Comparison of ENCODE assay signal across 11 cellular contexts in genomic region chr12:120196363-120196762, GRCh38. TPM values are rescaled to one million over a fixed set of nuclear protein-coding genes. Genes with fewer than 3 reads are reported as not detected.
DNase-seq lines count a peak whose midpoint lies in the region; ATAC-seq, FAIRE-seq and TF ChIP-seq lines count a peak whose summit lies in the region.
"Had no signal": no experiment of that assay in that cellular context is flagged by ENCODE, and none has a peak within 500 bp of the region (broad histone marks: within the 10 kb centered on the region; RNA-seq: fewer than 3 reads in every experiment).

No MANE protein-coding gene starts in this region.

- H3K27ac ChIP-seq in OCI-LY3 (ENCODE audit: low read length) (peak overlapping the region; percentile 85), K562 (ENCODE audit: extremely low read depth, low read depth, low read length) (peak overlapping the region; percentile 96; the same call in 2 of the 3 replicates)
- H3K27ac ChIP-seq: neutrophil had no signal

- WGBS in K562 (ENCODE audit: insufficient coverage, low coverage, missing lambda C conversion rate): 62% methylated on average over 1 of the region's 1 CpG

- H3K27ac Mint-ChIP-seq in stimulated activated naive B cell treated with anti-CD40 and anti-IgM and Interleukin-4, amounts not matched to agents 10 μg/mL and 1 μg/mL and 100 μg/mL, for 72 hours: peak overlapping the region; percentile 47

- TF ChIP-seq CTCF in OCI-LY3 (IDR thresholded peaks at IDR 0.05; ENCODE audit: low read depth, low read length) (no peak), K562 (IDR thresholded peaks at IDR 0.05 in 2 of 3, conservative IDR thresholded peaks at IDR 0.05 in 1 of 3; ENCODE audit: insufficient read depth in 2 of 3, low read depth in 1 of 3, low read length in 3 of 3) (no peak)

- ATAC-seq in activated T-cell treated with anti-CD3 and anti-CD28 coated beads, Interleukin-2, amount 50 U/mL, for 4 hours: no peak
- no peak for ATAC-seq in K562
- ATAC-seq in stimulated activated naive B cell treated with anti-CD40 and anti-IgM and Interleukin-4, amounts not matched to agents 10 μg/mL and 1 μg/mL and 100 μg/mL, for 72 hours (replicated peaks): no peak

- H3K9ac ChIP-seq in OCI-LY3 (ENCODE audit: low read length) (no peak overlapping the region), K562 (ENCODE audit: insufficient read depth in 1 of 2, low read depth in 2 of 2, low read length in 2 of 2) (peak overlapping the region in 1 of 2 experiments; percentile 54; a peak in 2 of 4 replicates)

- H3K27me3 ChIP-seq in OCI-LY3 (ENCODE audit: low read depth, low read length) (no peaks in the 10 kb centered on the region), K562 (ENCODE audit: control insufficient read depth in 2 of 2, insufficient read depth in 2 of 2, low read length in 2 of 2) (no peaks in the 10 kb centered on the region)
- H3K27me3 ChIP-seq: neutrophil had no signal

- POLR2A ChIA-PET in K562 (lab: Yijun Ruan, JAX): interaction anchor here (0.6 to 12.6 kb wide), 19 partner anchors 8 to 206 kb away, joined by 3 to 331 read pairs (median 4); partner anchors contain the start of genes PXN, RAB35, RNU4-1 and RNU4-2

- TF ChIP-seq RAD21 in K562 (CRISPR knock-in tag; conservative IDR thresholded peaks at IDR 0.05 in 1 of 2, IDR thresholded peaks at IDR 0.05 in 1 of 2): no peak

- TF ChIP-seq POLR2A in K562 (conservative IDR thresholded peaks at IDR 0.05): no peak

- H3K4me3 Mint-ChIP-seq in activated T-cell treated with anti-CD3 and anti-CD28 coated beads, Interleukin-2, amount 50 U/mL, for 4 hours: peak overlapping the region; percentile 94
- H3K4me3 Mint-ChIP-seq in stimulated activated naive B cell treated with anti-CD40 and anti-IgM and Interleukin-4, amounts not matched to agents 10 μg/mL and 1 μg/mL and 100 μg/mL, for 72 hours: peak overlapping the region in 1 of 2 donors; percentile 22

- TF ChIP-seq EP300 in K562 (IDR thresholded peaks at IDR 0.05; ENCODE audit: low read length): no peak

- H4K20me1 ChIP-seq in OCI-LY3 (ENCODE audit: insufficient read depth, low read length) (peaks cover 29% of the 10 kb centered on the region), K562 (replicated peaks; ENCODE audit: control insufficient read depth, insufficient read depth, low read length) (peaks cover 36% of the 10 kb centered on the region)

- no peak for DNase-seq in activated T-cell treated with anti-CD3 and anti-CD28 coated beads, Interleukin-2, amount 50 U/mL, for 4 hours
- DNase-seq in activated T-cell treated with anti-CD3 and anti-CD28 coated beads for 4 hours (no peak), K562 (ENCODE audit: extremely low read depth in 1 of 4, low spot score in 3 of 4) (peak in 1 of 4 experiments; percentile 20), NCI-H1436 (lab: John Stamatoyannopoulos, UW) (no peak), NCI-H146 (lab: John Stamatoyannopoulos, UW) (no peak), NAMALWA (ENCODE audit: low spot score) (no peak)
- DNase-seq in stimulated activated naive B cell treated with anti-CD40 and anti-IgM and Interleukin-4, amounts not matched to agents 10 μg/mL and 1 μg/mL and 100 μg/mL, for 72 hours: no peak
- DNase-seq: central memory CD4-positive, alpha-beta T cell; T-helper 1 cell had no signal

- H3K36me3 Mint-ChIP-seq in activated T-cell treated with anti-CD3 and anti-CD28 coated beads, Interleukin-2, amount 50 U/mL, for 4 hours (ENCODE audit: insufficient read depth): peaks cover 54% of the 10 kb centered on the region
- peaks cover 38 to 55% of the 10 kb centered on the region in 2 donors for H3K36me3 Mint-ChIP-seq in stimulated activated naive B cell treated with anti-CD40 and anti-IgM and Interleukin-4, amounts not matched to agents 10 μg/mL and 1 μg/mL and 100 μg/mL, for 72 hours

- no peak overlapping the region for H2AFZ ChIP-seq in OCI-LY3 (ENCODE audit: low read depth, low read length)
- no peak overlapping the region for H2AFZ ChIP-seq in K562 (ENCODE audit: low read depth, low read length)

- intact Hi-C loops in K562 (cut with micrococcal nuclease): no loop called here

- H3K27me3 Mint-ChIP-seq in activated T-cell treated with anti-CD3 and anti-CD28 coated beads, Interleukin-2, amount 50 U/mL, for 4 hours (ENCODE audit: low read depth): no peaks in the 10 kb centered on the region
- no peaks in the 10 kb centered on the region for H3K27me3 Mint-ChIP-seq in stimulated activated naive B cell treated with anti-CD40 and anti-IgM and Interleukin-4, amounts not matched to agents 10 μg/mL and 1 μg/mL and 100 μg/mL, for 72 hours

- H3K9me3 ChIP-seq in OCI-LY3 (ENCODE audit: insufficient read depth, low read length) (no peaks in the 10 kb centered on the region), K562 (replicated peaks; ENCODE audit: control insufficient read depth, insufficient read depth, low read depth, low read length) (no peaks in the 10 kb centered on the region)
- H3K9me3 ChIP-seq: neutrophil had no signal

- no peaks in the 10 kb centered on the region for H3K9me1 ChIP-seq in K562 (ENCODE audit: control insufficient read depth, insufficient read depth, low read length)

- H3K4me3 ChIP-seq in OCI-LY3 (ENCODE audit: low read length): peak overlapping the region; percentile 96; the same call in 1 of the 2 replicates
- H3K4me3 ChIP-seq in K562: peak overlapping the region; percentile 84; the same call in 1 of the 2 replicates

- no peak for FAIRE-seq in K562 (lab: Jason Lieb, UNC)

- H3K79me2 ChIP-seq in OCI-LY3 (ENCODE audit: low read length) (peaks cover 83% of the 10 kb centered on the region), K562 (ENCODE audit: control insufficient read depth, insufficient read depth, low read length) (peaks cover 96% of the 10 kb centered on the region)

- peaks cover 45% of the 10 kb centered on the region for H3K4me1 ChIP-seq in OCI-LY3 (ENCODE audit: low read length)
- peaks cover 15 to 38% of the 10 kb centered on the region in 2 experiments; a peak in 4 of 5 replicates for H3K4me1 ChIP-seq in K562 (replicated peaks in 1 of 2; ENCODE audit: control insufficient read depth in 2 of 2, insufficient read depth in 2 of 2, low read length in 2 of 2)

- H3K9me3 Mint-ChIP-seq in activated T-cell treated with anti-CD3 and anti-CD28 coated beads, Interleukin-2, amount 50 U/mL, for 4 hours: no peaks in the 10 kb centered on the region
- H3K9me3 Mint-ChIP-seq in stimulated activated naive B cell treated with anti-CD40 and anti-IgM and Interleukin-4, amounts not matched to agents 10 μg/mL and 1 μg/mL and 100 μg/mL, for 72 hours: no peaks in the 10 kb centered on the region

- H3K4me2 ChIP-seq in OCI-LY3 (ENCODE audit: low read length): peak overlapping the region; percentile 97
- peak overlapping the region; percentile 49 for H3K4me2 ChIP-seq in K562 (ENCODE audit: insufficient read depth, low read length)

- CTCF ChIA-PET in K562 (lab: Yijun Ruan, JAX; ENCODE audit: low intra/inter-chr PET ratio): no interaction called here

- peaks cover 54% of the 10 kb centered on the region for H3K36me3 ChIP-seq in OCI-LY3 (replicated peaks; ENCODE audit: low read depth, low read length)
- peaks cover 66% of the 10 kb centered on the region for H3K36me3 ChIP-seq in K562 (ENCODE audit: control insufficient read depth, insufficient read depth, low read length)

- BruUV-seq in K562 (replicated peaks; lab: Mats Ljungman, UMichigan): no TSS peak

- H3K4me1 Mint-ChIP-seq in activated T-cell treated with anti-CD3 and anti-CD28 coated beads, Interleukin-2, amount 50 U/mL, for 4 hours (ENCODE audit: low read depth): peaks cover 50% of the 10 kb centered on the region
- H3K4me1 Mint-ChIP-seq in stimulated activated naive B cell treated with anti-CD40 and anti-IgM and Interleukin-4, amounts not matched to agents 10 μg/mL and 1 μg/mL and 100 μg/mL, for 72 hours: peaks cover 36 to 62% of the 10 kb centered on the region in 2 donors

- in situ Hi-C loops in K562 (cut with MboI): no loop called here

RNA-seq across cellular contexts. Expression of gene GCN1, which starts 1.8 kb away (rescaled TPM):
- total RNA-seq in activated T-cell treated with anti-CD3 and anti-CD28 coated beads, Interleukin-2, amount 50 U/mL, for 4 hours: 100 to 1,000 TPM; 192 to 204 (median 200) TPM
- total RNA-seq in K562 (2011; cell fraction: chromatin; rRNA removed; ENCODE audit: low replicate concordance): 689 and 1,391 TPM in 2 replicates
- total RNA-seq in K562 (2011; cell fraction: nucleolus; rRNA removed): 533 and 578 TPM in 2 replicates
- 336 and 477 TPM in 2 replicates for total RNA-seq in K562 (2011; cell fraction: nucleoplasm; rRNA removed)
- total RNA-seq in K562 (2014; rRNA removed) (96.4 and 124 TPM in 2 replicates), K562 (2014; rRNA removed; fragmentation: Illumina TruSeq; extraction: Trizol) (48.2 and 49.7 TPM in 2 replicates), K562 (2015; rRNA removed; fragmentation: Illumina TruSeq; extraction: Trizol) (51.5 and 54.4 TPM in 2 replicates), K562 (2021) (172 and 190 TPM in 2 replicates)
- polyA plus RNA-seq in K562 (2011; rRNA removed) (51.7 and 78.4 TPM in 2 replicates), K562 (2014; fragmentation: Illumina TruSeq; extraction: Trizol) (81.4 and 108 TPM in 2 replicates), K562 (2014; fragmentation: Nextera tagmentation; extraction: Ambion mirVana) (10 to 100 TPM; 11.9 to 18.2 TPM), K562 (2014; rRNA removed) (78.4 and 94.0 TPM in 2 replicates)
- polyA plus RNA-seq in K562 (2011; cell fraction: cytosol; rRNA removed): 52.9 and 58.6 TPM in 2 replicates
- polyA plus RNA-seq in K562 (2011; cell fraction: nucleus; rRNA removed): 319 and 415 TPM in 2 replicates
- polyA plus RNA-seq in K562 (2012): 82.4 and 85.4 TPM in 2 replicates
- 168 and 179 TPM in 2 replicates for polyA minus RNA-seq in K562 (2011; rRNA and poly(A)+ RNA removed)
- polyA minus RNA-seq in K562 (2011; cell fraction: cytosol; rRNA and poly(A)+ RNA removed): 131 and 132 TPM in 2 replicates
- 176 and 241 TPM in 2 replicates for polyA minus RNA-seq in K562 (2011; cell fraction: nucleus; rRNA and poly(A)+ RNA removed)

RNA-seq across cellular contexts. Expression of gene RPLP0, which starts 4.5 kb away (rescaled TPM):
- total RNA-seq in activated T-cell treated with anti-CD3 and anti-CD28 coated beads, Interleukin-2, amount 50 U/mL, for 4 hours: 1,000 to 10,000 TPM; 4,185 to 4,369 (median 4,226) TPM
- total RNA-seq in K562 (2011; cell fraction: chromatin; rRNA removed; ENCODE audit: low replicate concordance): 1,112 and 2,318 TPM in 2 replicates
- 2,659 and 3,037 TPM in 2 replicates for total RNA-seq in K562 (2011; cell fraction: nucleolus; rRNA removed)
- total RNA-seq in K562 (2011; cell fraction: nucleoplasm; rRNA removed): 2,953 and 5,147 TPM in 2 replicates
- 4,900 and 6,436 TPM in 2 replicates for total RNA-seq in K562 (2014; rRNA removed)
- total RNA-seq in K562 (2014; rRNA removed; fragmentation: Illumina TruSeq; extraction: Trizol): 3,191 and 3,833 TPM in 2 replicates
- 3,802 and 3,820 TPM in 2 replicates for total RNA-seq in K562 (2015; rRNA removed; fragmentation: Illumina TruSeq; extraction: Trizol)
- 3,845 and 4,075 TPM in 2 replicates for total RNA-seq in K562 (2021)
- 7,931 and 10,886 TPM in 2 replicates for polyA plus RNA-seq in K562 (2011; rRNA removed)
- 11,423 and 15,718 TPM in 2 replicates for polyA plus RNA-seq in K562 (2011; cell fraction: cytosol; rRNA removed)
- 3,653 and 4,979 TPM in 2 replicates for polyA plus RNA-seq in K562 (2011; cell fraction: nucleus; rRNA removed)
- 4,990 and 8,357 TPM in 2 replicates for polyA plus RNA-seq in K562 (2012)
- 5,372 and 5,510 TPM in 2 replicates for polyA plus RNA-seq in K562 (2014; fragmentation: Illumina TruSeq; extraction: Trizol)
- 1,000 to 10,000 TPM; 6,875 to 7,674 TPM for polyA plus RNA-seq in K562 (2014; fragmentation: Nextera tagmentation; extraction: Ambion mirVana)
- polyA plus RNA-seq in K562 (2014; rRNA removed): 6,483 and 6,682 TPM in 2 replicates
- polyA minus RNA-seq in K562 (2011; rRNA and poly(A)+ RNA removed): 5,001 and 5,431 TPM in 2 replicates
- polyA minus RNA-seq in K562 (2011; cell fraction: cytosol; rRNA and poly(A)+ RNA removed): 2,569 and 3,110 TPM in 2 replicates
- polyA minus RNA-seq in K562 (2011; cell fraction: nucleus; rRNA and poly(A)+ RNA removed): 738 and 1,257 TPM in 2 replicates
